1 cellular context compared by ENCODE assay signal in the genomic region with DNA sequence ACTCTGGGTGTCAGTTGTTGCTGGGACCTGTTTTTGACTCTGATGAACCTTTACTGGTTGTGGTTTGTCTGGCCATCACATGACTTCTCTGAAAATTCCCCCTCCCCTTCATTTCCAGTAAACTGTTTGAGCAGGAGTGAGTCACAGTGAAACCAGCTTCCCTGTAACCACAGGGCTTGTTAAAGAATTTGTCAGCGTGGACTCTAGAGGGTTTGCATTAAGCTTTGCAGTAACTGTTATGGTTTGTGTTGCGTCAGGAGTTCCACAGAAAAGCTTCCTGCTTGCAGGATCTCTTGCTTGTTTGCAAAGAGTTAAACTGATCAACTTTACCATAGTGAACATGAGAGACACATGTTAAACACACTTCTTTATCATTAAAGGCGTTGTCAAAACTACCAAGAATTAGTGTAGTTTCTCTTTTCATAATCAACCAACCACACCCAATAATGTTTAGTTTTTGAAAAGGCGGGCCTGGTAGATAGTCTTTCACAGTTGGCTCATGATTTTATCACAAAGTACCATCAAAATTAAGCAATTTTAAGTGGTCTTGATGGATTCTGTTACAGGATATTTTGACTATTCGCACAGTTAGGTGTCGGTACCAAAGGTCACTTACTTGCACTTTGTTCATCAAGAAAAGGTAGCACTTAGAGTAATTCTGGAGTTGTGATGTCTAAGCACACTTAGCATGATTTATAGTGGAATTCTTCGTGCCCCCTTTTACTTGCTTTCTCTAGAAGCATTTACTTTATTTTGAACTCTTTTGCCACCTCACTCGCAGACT.
A peak's percentile ranks its signal among the peaks of the same experiment; 100 is the strongest.
TF ChIP-seq lines count a peak whose summit lies in the region.

No MANE protein-coding gene starts in this region.

TF ChIP-seq in K562, 482 proteins besides CTCF, POLR2A, EP300 and RAD21 (continued from another document and continues in another):
- TF ChIP-seq, protein P1, sequence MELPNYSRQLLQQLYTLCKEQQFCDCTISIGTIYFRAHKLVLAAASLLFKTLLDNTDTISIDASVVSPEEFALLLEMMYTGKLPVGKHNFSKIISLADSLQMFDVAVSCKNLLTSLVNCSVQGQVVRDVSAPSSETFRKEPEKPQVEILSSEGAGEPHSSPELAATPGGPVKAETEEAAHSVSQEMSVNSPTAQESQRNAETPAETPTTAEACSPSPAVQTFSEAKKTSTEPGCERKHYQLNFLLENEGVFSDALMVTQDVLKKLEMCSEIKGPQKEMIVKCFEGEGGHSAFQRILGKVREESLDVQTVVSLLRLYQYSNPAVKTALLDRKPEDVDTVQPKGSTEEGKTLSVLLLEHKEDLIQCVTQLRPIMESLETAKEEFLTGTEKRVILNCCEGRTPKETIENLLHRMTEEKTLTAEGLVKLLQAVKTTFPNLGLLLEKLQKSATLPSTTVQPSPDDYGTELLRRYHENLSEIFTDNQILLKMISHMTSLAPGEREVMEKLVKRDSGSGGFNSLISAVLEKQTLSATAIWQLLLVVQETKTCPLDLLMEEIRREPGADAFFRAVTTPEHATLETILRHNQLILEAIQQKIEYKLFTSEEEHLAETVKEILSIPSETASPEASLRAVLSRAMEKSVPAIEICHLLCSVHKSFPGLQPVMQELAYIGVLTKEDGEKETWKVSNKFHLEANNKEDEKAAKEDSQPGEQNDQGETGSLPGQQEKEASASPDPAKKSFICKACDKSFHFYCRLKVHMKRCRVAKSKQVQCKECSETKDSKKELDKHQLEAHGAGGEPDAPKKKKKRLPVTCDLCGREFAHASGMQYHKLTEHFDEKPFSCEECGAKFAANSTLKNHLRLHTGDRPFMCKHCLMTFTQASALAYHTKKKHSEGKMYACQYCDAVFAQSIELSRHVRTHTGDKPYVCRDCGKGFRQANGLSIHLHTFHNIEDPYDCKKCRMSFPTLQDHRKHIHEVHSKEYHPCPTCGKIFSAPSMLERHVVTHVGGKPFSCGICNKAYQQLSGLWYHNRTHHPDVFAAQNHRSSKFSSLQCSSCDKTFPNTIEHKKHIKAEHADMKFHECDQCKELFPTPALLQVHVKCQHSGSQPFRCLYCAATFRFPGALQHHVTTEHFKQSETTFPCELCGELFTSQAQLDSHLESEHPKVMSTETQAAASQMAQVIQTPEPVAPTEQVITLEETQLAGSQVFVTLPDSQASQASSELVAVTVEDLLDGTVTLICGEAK (IDR thresholded peaks at IDR 0.05): no peak
- TF ChIP-seq, protein P1 (CRISPR knock-in tag; IDR thresholded peaks at IDR 0.05): no peak
- TF ChIP-seq ZC3H8 (IDR thresholded peaks at IDR 0.05): no peak
- peak in 1 of 2 experiments; percentile 91; a peak in 2 of 4 replicates for TF ChIP-seq ZNF318 (IDR thresholded peaks at IDR 0.05; ENCODE audit: borderline replicate concordance in 1 of 2, low read depth in 1 of 2)
- no peak for TF ChIP-seq ERF (CRISPR knock-in tag; IDR thresholded peaks at IDR 0.05)
- TF ChIP-seq SIN3B (IDR thresholded peaks at IDR 0.05; ENCODE audit: low read depth): no peak
- TF ChIP-seq, protein P2, sequence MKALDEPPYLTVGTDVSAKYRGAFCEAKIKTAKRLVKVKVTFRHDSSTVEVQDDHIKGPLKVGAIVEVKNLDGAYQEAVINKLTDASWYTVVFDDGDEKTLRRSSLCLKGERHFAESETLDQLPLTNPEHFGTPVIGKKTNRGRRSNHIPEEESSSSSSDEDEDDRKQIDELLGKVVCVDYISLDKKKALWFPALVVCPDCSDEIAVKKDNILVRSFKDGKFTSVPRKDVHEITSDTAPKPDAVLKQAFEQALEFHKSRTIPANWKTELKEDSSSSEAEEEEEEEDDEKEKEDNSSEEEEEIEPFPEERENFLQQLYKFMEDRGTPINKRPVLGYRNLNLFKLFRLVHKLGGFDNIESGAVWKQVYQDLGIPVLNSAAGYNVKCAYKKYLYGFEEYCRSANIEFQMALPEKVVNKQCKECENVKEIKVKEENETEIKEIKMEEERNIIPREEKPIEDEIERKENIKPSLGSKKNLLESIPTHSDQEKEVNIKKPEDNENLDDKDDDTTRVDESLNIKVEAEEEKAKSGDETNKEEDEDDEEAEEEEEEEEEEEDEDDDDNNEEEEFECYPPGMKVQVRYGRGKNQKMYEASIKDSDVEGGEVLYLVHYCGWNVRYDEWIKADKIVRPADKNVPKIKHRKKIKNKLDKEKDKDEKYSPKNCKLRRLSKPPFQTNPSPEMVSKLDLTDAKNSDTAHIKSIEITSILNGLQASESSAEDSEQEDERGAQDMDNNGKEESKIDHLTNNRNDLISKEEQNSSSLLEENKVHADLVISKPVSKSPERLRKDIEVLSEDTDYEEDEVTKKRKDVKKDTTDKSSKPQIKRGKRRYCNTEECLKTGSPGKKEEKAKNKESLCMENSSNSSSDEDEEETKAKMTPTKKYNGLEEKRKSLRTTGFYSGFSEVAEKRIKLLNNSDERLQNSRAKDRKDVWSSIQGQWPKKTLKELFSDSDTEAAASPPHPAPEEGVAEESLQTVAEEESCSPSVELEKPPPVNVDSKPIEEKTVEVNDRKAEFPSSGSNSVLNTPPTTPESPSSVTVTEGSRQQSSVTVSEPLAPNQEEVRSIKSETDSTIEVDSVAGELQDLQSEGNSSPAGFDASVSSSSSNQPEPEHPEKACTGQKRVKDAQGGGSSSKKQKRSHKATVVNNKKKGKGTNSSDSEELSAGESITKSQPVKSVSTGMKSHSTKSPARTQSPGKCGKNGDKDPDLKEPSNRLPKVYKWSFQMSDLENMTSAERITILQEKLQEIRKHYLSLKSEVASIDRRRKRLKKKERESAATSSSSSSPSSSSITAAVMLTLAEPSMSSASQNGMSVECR (CRISPR knock-in tag; IDR thresholded peaks at IDR 0.05): no peak
- no peak for TF ChIP-seq ZNF561 (CRISPR knock-in tag; conservative IDR thresholded peaks at IDR 0.05)
- TF ChIP-seq KLF13 (tag; IDR thresholded peaks at IDR 0.05; ENCODE audit: borderline replicate concordance, low read depth): no peak
- TF ChIP-seq ARID3B (CRISPR knock-in tag; IDR thresholded peaks at IDR 0.05; ENCODE audit: borderline replicate concordance): no peak
- TF ChIP-seq GTF3C2 (IDR thresholded peaks at IDR 0.05; ENCODE audit: borderline replicate concordance, extremely low read depth, insufficient read length): no peak
- TF ChIP-seq ILK (tag; IDR thresholded peaks at IDR 0.05; ENCODE audit: borderline replicate concordance, low read depth): no peak
- peak; percentile 89 for TF ChIP-seq BHLHE40 (IDR thresholded peaks at IDR 0.05; ENCODE audit: low read length)
- TF ChIP-seq CBFB (CRISPR knock-in tag; IDR thresholded peaks at IDR 0.05): 0 out of 2 replicates have a peak, but pooled peaks have one; percentile 60
